7 cellular contexts compared by ENCODE assay signal in the genomic region with DNA sequence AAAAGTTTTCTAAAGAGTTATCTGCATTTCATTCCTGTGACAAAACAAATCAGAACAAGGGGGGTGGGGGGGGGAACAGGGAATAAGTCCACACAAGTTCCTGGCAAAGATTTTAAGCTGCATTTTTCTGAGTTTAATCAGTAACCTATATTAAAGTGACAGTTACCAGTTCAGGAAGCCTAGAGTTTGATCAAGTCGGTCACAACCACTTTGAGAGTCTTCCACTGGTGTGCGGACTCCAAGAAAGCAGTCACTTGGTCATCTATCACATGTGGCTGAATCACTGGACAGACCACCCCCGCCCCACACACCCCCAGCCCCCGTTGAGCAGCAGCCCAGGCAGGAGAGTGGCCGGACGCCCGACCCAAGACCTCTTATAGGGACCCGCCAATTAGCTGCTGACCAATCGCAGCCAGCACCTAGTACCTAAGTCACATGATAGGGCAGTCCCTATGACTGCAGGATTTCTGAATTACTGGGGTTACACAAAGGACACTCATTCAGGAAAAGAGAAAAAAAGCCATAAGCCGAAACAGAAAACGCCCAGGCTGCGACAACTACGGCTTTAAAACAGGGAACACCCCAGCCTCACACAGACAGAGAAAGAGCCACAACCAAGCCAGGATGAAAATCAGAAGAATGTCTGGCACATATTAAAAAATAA.
A peak's percentile ranks its signal among the peaks of the same experiment; 100 is the strongest.
DNase-seq lines count a peak whose midpoint lies in the region; TF ChIP-seq lines count a peak whose summit lies in the region.

No MANE protein-coding gene starts in this region.

- H3K36me3 ChIP-seq in Loucy (ENCODE audit: insufficient read depth, low read length): no peaks in the 10 kb centered on the region

- peaks cover 15% of the 10 kb centered on the region for H4K20me1 ChIP-seq in Loucy (ENCODE audit: insufficient read depth, low read length, poor library complexity, severe bottlenecking)

- H3F3A ChIP-seq in Loucy (ENCODE audit: low read depth): 0 out of 2 replicates have a peak, but pooled peaks cover 2% of the 10 kb centered on the region

- peak; percentile 52 for TF ChIP-seq POLR2A in GM15510 (IDR thresholded peaks at IDR 0.05; ENCODE audit: borderline replicate concordance, extremely low read depth, insufficient read length)

- no peaks in the 10 kb centered on the region for H3K9me2 ChIP-seq in Loucy (replicated peaks; ENCODE audit: low read depth, low read length)

- no peak for TF ChIP-seq CTCF in Loucy (conservative IDR thresholded peaks at IDR 0.05; ENCODE audit: low read length)
- TF ChIP-seq CTCF in retinal pigment epithelial cell (conservative IDR thresholded peaks at IDR 0.05; ENCODE audit: low read depth, low read length): no peak

- peak overlapping the region; percentile 84 for H3K9ac ChIP-seq in Loucy (ENCODE audit: low read depth, low read length, poor library complexity, severe bottlenecking)

- peak overlapping the region; percentile 92 for H3K4me2 ChIP-seq in Loucy (ENCODE audit: low read depth, low read length, poor library complexity, severe bottlenecking)

- intact Hi-C loops in head of caudate nucleus (cut with DNase I): no loop called here

- no peak overlapping the region for H2AFZ ChIP-seq in Loucy (ENCODE audit: low read length)

- H3K9me3 ChIP-seq in Loucy (ENCODE audit: insufficient read depth, low read depth, low read length): no peaks in the 10 kb centered on the region

- H3K79me2 ChIP-seq in Loucy (ENCODE audit: insufficient read depth, low read length): peaks cover 77% of the 10 kb centered on the region

- peak overlapping the region; percentile 86 for H3K4me3 ChIP-seq in Loucy (ENCODE audit: low read length, poor library complexity, severe bottlenecking)
- peak overlapping the region; percentile 70 for H3K4me3 ChIP-seq in retinal pigment epithelial cell (ENCODE audit: low read length)

- peak; percentile 98 for DNase-seq in H4 (ENCODE audit: low spot score)
- DNase-seq in activated T-helper 9 cell treated with anti-CD3 and anti-CD28 coated beads, Interleukin-2, amount 50 U/mL, for 16 hours (ENCODE audit: low read depth): peak; percentile 21
- peak in 25 of 42 donors; percentile 10 to 54 (median 31) for DNase-seq in head of caudate nucleus
- DNase-seq in retinal pigment epithelial cell (ENCODE audit: low read depth): peak; percentile 88
- DNase-seq in NCI-H524 (lab: John Stamatoyannopoulos, UW): no peak

- H3K27me3 ChIP-seq in Loucy (ENCODE audit: insufficient read depth, low read length, poor library complexity, severe bottlenecking): no peaks in the 10 kb centered on the region

- peaks cover 51% of the 10 kb centered on the region for H3K4me1 ChIP-seq in Loucy (ENCODE audit: insufficient read depth, low read length, poor library complexity, severe bottlenecking)

Comparison
In these comparisons a context has a peak if more than half of its experiments do, and no peak if none do; other contexts are left out.
1. DNase-seq: peak in H4 (single experiment), activated T-helper 9 cell treated with anti-CD3 and anti-CD28 coated beads, Interleukin-2, amount 50 U/mL, for 16 hours (single experiment), head of caudate nucleus (25 of 42) and retinal pigment epithelial cell (single experiment); none in NCI-H524 (0 of 2).